In the genomic region with DNA sequence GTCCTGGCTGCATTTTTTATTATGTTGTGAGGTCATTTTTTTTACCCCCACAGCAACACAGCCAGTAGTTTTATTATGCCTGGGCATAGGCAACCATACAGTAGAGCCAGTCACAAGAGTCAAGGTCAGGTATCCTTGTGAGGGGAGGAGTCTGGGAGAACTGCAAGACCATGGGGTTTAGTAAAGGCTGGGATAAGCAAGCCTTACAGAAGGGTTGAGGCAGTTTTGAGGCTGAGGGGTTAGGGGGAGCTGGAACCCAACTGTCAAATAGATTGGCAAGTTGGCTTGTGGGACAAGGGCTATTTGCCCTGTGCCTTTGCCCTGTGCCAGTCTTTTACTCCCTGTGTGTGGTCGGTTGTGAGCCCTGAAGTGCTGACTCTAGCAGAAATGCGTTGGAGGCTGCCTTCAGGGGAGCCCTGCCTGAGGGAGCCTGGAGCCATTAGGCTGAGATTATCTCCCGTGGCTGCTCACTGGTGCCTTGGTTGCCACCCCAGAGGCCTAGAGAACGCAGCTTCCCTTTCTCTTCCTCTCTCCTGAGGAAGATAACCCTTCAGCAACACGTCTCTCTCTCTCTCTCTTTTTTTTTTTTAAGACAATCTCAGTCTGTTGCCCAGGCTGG, we compare ENCODE assay signal across 1 cellular context.
TF ChIP-seq lines count a peak whose summit lies in the region.

No MANE protein-coding gene starts in this region.

TF ChIP-seq in HepG2, 621 proteins besides CTCF, POLR2A, EP300 and RAD21:
- TF ChIP-seq MAFF (IDR thresholded peaks at IDR 0.05; ENCODE audit: low read depth, low read length) = peak; percentile 86
- 0 out of 2 replicates have a peak, but pooled peaks have one; percentile 9 for TF ChIP-seq ZFY (CRISPR knock-in tag; IDR thresholded peaks at IDR 0.05)
- TF ChIP-seq, protein P1, sequence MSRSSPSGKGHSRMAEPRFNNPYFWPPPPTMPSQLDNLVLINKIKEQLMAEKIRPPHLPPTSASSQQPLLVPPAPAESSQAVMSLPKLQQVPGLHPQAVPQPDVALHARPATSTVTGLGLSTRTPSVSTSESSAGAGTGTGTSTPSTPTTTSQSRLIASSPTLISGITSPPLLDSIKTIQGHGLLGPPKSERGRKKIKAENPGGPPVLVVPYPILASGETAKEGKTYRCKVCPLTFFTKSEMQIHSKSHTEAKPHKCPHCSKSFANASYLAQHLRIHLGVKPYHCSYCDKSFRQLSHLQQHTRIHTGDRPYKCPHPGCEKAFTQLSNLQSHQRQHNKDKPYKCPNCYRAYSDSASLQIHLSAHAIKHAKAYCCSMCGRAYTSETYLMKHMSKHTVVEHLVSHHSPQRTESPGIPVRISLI (CRISPR knock-in tag; IDR thresholded peaks at IDR 0.05; ENCODE audit: borderline replicate concordance) = peak; percentile 56; the same call in 1 of the 2 replicates
- TF ChIP-seq, protein P2, sequence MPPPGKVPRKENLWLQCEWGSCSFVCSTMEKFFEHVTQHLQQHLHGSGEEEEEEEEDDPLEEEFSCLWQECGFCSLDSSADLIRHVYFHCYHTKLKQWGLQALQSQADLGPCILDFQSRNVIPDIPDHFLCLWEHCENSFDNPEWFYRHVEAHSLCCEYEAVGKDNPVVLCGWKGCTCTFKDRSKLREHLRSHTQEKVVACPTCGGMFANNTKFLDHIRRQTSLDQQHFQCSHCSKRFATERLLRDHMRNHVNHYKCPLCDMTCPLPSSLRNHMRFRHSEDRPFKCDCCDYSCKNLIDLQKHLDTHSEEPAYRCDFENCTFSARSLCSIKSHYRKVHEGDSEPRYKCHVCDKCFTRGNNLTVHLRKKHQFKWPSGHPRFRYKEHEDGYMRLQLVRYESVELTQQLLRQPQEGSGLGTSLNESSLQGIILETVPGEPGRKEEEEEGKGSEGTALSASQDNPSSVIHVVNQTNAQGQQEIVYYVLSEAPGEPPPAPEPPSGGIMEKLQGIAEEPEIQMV (CRISPR knock-in tag; IDR thresholded peaks at IDR 0.05; ENCODE audit: low read depth) = no peak
- TF ChIP-seq, protein P3, sequence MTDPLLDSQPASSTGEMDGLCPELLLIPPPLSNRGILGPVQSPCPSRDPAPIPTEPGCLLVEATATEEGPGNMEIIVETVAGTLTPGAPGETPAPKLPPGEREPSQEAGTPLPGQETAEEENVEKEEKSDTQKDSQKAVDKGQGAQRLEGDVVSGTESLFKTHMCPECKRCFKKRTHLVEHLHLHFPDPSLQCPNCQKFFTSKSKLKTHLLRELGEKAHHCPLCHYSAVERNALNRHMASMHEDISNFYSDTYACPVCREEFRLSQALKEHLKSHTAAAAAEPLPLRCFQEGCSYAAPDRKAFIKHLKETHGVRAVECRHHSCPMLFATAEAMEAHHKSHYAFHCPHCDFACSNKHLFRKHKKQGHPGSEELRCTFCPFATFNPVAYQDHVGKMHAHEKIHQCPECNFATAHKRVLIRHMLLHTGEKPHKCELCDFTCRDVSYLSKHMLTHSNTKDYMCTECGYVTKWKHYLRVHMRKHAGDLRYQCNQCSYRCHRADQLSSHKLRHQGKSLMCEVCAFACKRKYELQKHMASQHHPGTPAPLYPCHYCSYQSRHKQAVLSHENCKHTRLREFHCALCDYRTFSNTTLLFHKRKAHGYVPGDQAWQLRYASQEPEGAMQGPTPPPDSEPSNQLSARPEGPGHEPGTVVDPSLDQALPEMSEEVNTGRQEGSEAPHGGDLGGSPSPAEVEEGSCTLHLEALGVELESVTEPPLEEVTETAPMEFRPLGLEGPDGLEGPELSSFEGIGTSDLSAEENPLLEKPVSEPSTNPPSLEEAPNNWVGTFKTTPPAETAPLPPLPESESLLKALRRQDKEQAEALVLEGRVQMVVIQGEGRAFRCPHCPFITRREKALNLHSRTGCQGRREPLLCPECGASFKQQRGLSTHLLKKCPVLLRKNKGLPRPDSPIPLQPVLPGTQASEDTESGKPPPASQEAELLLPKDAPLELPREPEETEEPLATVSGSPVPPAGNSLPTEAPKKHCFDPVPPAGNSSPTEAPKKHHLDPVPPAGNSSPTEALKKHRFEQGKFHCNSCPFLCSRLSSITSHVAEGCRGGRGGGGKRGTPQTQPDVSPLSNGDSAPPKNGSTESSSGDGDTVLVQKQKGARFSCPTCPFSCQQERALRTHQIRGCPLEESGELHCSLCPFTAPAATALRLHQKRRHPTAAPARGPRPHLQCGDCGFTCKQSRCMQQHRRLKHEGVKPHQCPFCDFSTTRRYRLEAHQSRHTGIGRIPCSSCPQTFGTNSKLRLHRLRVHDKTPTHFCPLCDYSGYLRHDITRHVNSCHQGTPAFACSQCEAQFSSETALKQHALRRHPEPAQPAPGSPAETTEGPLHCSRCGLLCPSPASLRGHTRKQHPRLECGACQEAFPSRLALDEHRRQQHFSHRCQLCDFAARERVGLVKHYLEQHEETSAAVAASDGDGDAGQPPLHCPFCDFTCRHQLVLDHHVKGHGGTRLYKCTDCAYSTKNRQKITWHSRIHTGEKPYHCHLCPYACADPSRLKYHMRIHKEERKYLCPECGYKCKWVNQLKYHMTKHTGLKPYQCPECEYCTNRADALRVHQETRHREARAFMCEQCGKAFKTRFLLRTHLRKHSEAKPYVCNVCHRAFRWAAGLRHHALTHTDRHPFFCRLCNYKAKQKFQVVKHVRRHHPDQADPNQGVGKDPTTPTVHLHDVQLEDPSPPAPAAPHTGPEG (CRISPR knock-in tag; IDR thresholded peaks at IDR 0.05) = 0 out of 2 replicates have a peak, but pooled peaks have one; percentile 34
- no peak for TF ChIP-seq SIX4 (CRISPR knock-in tag; IDR thresholded peaks at IDR 0.05)
- TF ChIP-seq ZNF350 (CRISPR knock-in tag; IDR thresholded peaks at IDR 0.05; ENCODE audit: borderline replicate concordance, low read depth) = 0 out of 2 replicates have a peak, but pooled peaks have one; percentile 31
- TF ChIP-seq, protein P4, sequence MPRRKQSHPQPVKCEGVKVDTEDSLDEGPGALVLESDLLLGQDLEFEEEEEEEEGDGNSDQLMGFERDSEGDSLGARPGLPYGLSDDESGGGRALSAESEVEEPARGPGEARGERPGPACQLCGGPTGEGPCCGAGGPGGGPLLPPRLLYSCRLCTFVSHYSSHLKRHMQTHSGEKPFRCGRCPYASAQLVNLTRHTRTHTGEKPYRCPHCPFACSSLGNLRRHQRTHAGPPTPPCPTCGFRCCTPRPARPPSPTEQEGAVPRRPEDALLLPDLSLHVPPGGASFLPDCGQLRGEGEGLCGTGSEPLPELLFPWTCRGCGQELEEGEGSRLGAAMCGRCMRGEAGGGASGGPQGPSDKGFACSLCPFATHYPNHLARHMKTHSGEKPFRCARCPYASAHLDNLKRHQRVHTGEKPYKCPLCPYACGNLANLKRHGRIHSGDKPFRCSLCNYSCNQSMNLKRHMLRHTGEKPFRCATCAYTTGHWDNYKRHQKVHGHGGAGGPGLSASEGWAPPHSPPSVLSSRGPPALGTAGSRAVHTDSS (CRISPR knock-in tag; conservative IDR thresholded peaks at IDR 0.05) = 0 out of 2 replicates have a peak, but pooled peaks have one; percentile 35
- TF ChIP-seq ZSCAN25 (CRISPR knock-in tag; IDR thresholded peaks at IDR 0.05) = 0 out of 2 replicates have a peak, but pooled peaks have one; percentile 54
- peak; percentile 92 to 94 for TF ChIP-seq MAFK (conservative IDR thresholded peaks at IDR 0.05 in 1 of 2, IDR thresholded peaks at IDR 0.05 in 1 of 2; ENCODE audit: low read length in 2 of 2)
- TF ChIP-seq ATF7 (IDR thresholded peaks at IDR 0.05) = no peak
- 0 out of 2 replicates have a peak, but pooled peaks have one; percentile 11 for TF ChIP-seq ATF7 (CRISPR knock-in tag; IDR thresholded peaks at IDR 0.05)
- TF ChIP-seq REXO4 (CRISPR knock-in tag; IDR thresholded peaks at IDR 0.05; ENCODE audit: borderline replicate concordance) = no peak
- TF ChIP-seq, protein P5, sequence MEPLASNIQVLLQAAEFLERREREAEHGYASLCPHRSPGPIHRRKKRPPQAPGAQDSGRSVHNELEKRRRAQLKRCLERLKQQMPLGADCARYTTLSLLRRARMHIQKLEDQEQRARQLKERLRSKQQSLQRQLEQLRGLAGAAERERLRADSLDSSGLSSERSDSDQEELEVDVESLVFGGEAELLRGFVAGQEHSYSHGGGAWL (CRISPR knock-in tag; IDR thresholded peaks at IDR 0.05) = 0 out of 2 replicates have a peak, but pooled peaks have one; percentile 18
- no peak for TF ChIP-seq HNF4G (IDR thresholded peaks at IDR 0.05; ENCODE audit: borderline replicate concordance, low read depth, low read length)
- TF ChIP-seq HNF4G (CRISPR knock-in tag; IDR thresholded peaks at IDR 0.05; ENCODE audit: borderline replicate concordance, low read depth) = 0 out of 2 replicates have a peak, but pooled peaks have one; percentile 34
- TF ChIP-seq MAFG (CRISPR knock-in tag; IDR thresholded peaks at IDR 0.05) = peak; percentile 69; the same call in 1 of the 2 replicates
- TF ChIP-seq ADNP (CRISPR knock-in tag; IDR thresholded peaks at IDR 0.05) = no peak
- 0 out of 2 replicates have a peak, but pooled peaks have one; percentile 25 for TF ChIP-seq ZNF772 (CRISPR knock-in tag; IDR thresholded peaks at IDR 0.05)
- no peak for TF ChIP-seq GPN1 (CRISPR knock-in tag; IDR thresholded peaks at IDR 0.05; ENCODE audit: borderline replicate concordance)
